26 cellular contexts compared by ENCODE assay signal in genomic region chr5:134913254-134913653, GRCh38. TPM values are rescaled to one million over a fixed set of nuclear protein-coding genes. Genes with fewer than 3 reads are reported as not detected.
DNase-seq lines count a peak whose midpoint lies in the region; ATAC-seq and TF ChIP-seq lines count a peak whose summit lies in the region.
"Had no signal": no experiment of that assay in that cellular context is flagged by ENCODE, and none has a peak within 500 bp of the region (broad histone marks: within the 10 kb centered on the region; RNA-seq: fewer than 3 reads in every experiment).

No MANE protein-coding gene starts in this region.

- POLR2A ChIA-PET in HEK293T (lab: Yijun Ruan, JAX): interaction anchor here (0.7 kb wide), 1 partner anchor 8 kb away, joined by 3 read pairs; the partner anchor contains the start of gene PCBD2

- H3K9me3 ChIP-seq in left ventricle myocardium inferior (replicated peaks): no peaks in the 10 kb centered on the region
- no peaks in the 10 kb centered on the region for H3K9me3 ChIP-seq in heart right ventricle
- H3K9me3 ChIP-seq in right atrium auricular region: no peaks in the 10 kb centered on the region
- H3K9me3 ChIP-seq in testis: no peaks in the 10 kb centered on the region
- H3K9me3 ChIP-seq: BE2C, BLaER1 had no signal

- ATAC-seq in Right ventricle myocardium superior (ENCODE audit: poor library complexity): peak; percentile 49
- ATAC-seq in heart right ventricle: peak in 5 of 8 donors; percentile 27 to 83 (median 36)
- ATAC-seq in left ventricle myocardium superior: peak; percentile 70
- ATAC-seq: GM12878 had no signal

- no peaks in the 10 kb centered on the region for H3K27me3 ChIP-seq in left ventricle myocardium inferior (ENCODE audit: low read depth)
- no peaks in the 10 kb centered on the region for H3K27me3 ChIP-seq in heart right ventricle
- H3K27me3 ChIP-seq in right atrium auricular region: no peaks in the 10 kb centered on the region
- no peaks in the 10 kb centered on the region for H3K27me3 ChIP-seq in testis
- H3K27me3 ChIP-seq: BE2C, BLaER1 had no signal

- TF ChIP-seq POLR2A in testis (IDR thresholded peaks at IDR 0.05): no peak

- no peak overlapping the region for H3K4me3 ChIP-seq in left ventricle myocardium inferior
- H3K4me3 ChIP-seq in heart right ventricle: no peak overlapping the region
- no peak overlapping the region for H3K4me3 ChIP-seq in right atrium auricular region
- H3K4me3 ChIP-seq in testis: no peak overlapping the region
- H3K4me3 ChIP-seq: BLaER1, GM12878 had no signal

- H3K27ac ChIP-seq in left ventricle myocardium inferior (replicated peaks) (no peak overlapping the region), heart right ventricle (no peak overlapping the region), right atrium auricular region (no peak overlapping the region), testis (no peak overlapping the region), substantia nigra (ENCODE audit: low read depth, low read length, poor library complexity, severe bottlenecking) (no peak overlapping the region)
- H3K27ac ChIP-seq: BLaER1 had no signal

- CTCF ChIA-PET in HEK293T (lab: Yijun Ruan, JAX): interaction anchor here (1.2 kb wide), 1 partner anchor 9 kb away, joined by 3 read pairs; the partner anchor contains the start of gene PCBD2

- H3K4me1 ChIP-seq in left ventricle myocardium inferior (peaks cover 14% of the 10 kb centered on the region), heart right ventricle (peaks cover 0 to 5% (median 0%) of the 10 kb centered on the region in 9 donors), right atrium auricular region (no peaks in the 10 kb centered on the region), testis (peaks cover 7% of the 10 kb centered on the region)
- H3K4me1 ChIP-seq: BE2C, BLaER1 had no signal

- H3K36me3 ChIP-seq in left ventricle myocardium inferior (peaks cover 52% of the 10 kb centered on the region), heart right ventricle (peaks cover 0 to 85% (median 17%) of the 10 kb centered on the region in 9 donors), right atrium auricular region (peaks cover 17% of the 10 kb centered on the region), testis (ENCODE audit: low read depth, missing control alignments) (no peaks in the 10 kb centered on the region)

- 71 to 84% methylated on average over 3 of the region's 3 CpGs for WGBS in heart right ventricle, 2 donors
- 35 to 41% methylated on average over 3 of the region's 3 CpGs for WGBS in testis, 2 donors

- no peak for DNase-seq in Right ventricle myocardium superior
- no peak for DNase-seq in left ventricle myocardium inferior
- no peak for DNase-seq in heart right ventricle
- DNase-seq in right atrium auricular region (ENCODE audit: low spot score): no peak
- no peak for DNase-seq in left ventricle myocardium superior
- DNase-seq in testis: peak; percentile 38
- no peak for DNase-seq in substantia nigra (lab: John Stamatoyannopoulos, UW)
- DNase-seq in HEK293T (ENCODE audit: extremely low spot score): no peak
- DNase-seq: 8988T; ACHN; BE2C; C1 segment of cervical spinal cord; CD4-positive, alpha-beta memory T cell; CD4-positive, CD25-positive, alpha-beta regulatory T cell; CD8-positive, alpha-beta memory T cell; COR-L47; DMS 273 treated with DMSO at 0.1 percent for 48 hours; DMS153; DMS53; DMS79; DND-41; EL; GDM1 had no signal

- TF ChIP-seq CTCF in left ventricle myocardium inferior (IDR thresholded peaks at IDR 0.05; ENCODE audit: borderline replicate concordance) (no peak), heart right ventricle (IDR thresholded peaks at IDR 0.05) (no peak), right atrium auricular region (IDR thresholded peaks at IDR 0.05) (no peak), testis (IDR thresholded peaks at IDR 0.05) (no peak)

- intact Hi-C loops in Right ventricle myocardium superior (cut with DNase I) (loop anchor here (10.0 kb wide), 1 partner anchor 282 kb away; no protein-coding TSS in a partner anchor), left ventricle myocardium inferior (cut with micrococcal nuclease) (no loop called here), heart right ventricle (cut with DNase I) (loop anchor here in 2 of 10 donors (5.0 to 10.0 kb wide), 2 partner anchors 279 to 282 kb away; no protein-coding TSS in a partner anchor), left ventricle myocardium superior (cut with micrococcal nuclease) (no loop called here), testis (cut with DNase I; ENCODE audit: low total_unique reads) (no loop called here)

TF ChIP-seq in HEK293T, 16 proteins besides CTCF, POLR2A, EP300 and RAD21:
- TF ChIP-seq HDGF (IDR thresholded peaks at IDR 0.05; ENCODE audit: borderline replicate concordance) (no peak), NFRKB (IDR thresholded peaks at IDR 0.05) (no peak), SP1 (IDR thresholded peaks at IDR 0.05) (no peak), SUZ12 (IDR thresholded peaks at IDR 0.05) (no peak), L3MBTL2 (conservative IDR thresholded peaks at IDR 0.05) (no peak), CTBP1 (IDR thresholded peaks at IDR 0.05; ENCODE audit: borderline replicate concordance) (no peak), ARNT (IDR thresholded peaks at IDR 0.05) (no peak), LEF1 (IDR thresholded peaks at IDR 0.05; ENCODE audit: borderline replicate concordance) (no peak), FOXK2 (IDR thresholded peaks at IDR 0.05) (no peak)
- TF ChIP-seq, protein P1, sequence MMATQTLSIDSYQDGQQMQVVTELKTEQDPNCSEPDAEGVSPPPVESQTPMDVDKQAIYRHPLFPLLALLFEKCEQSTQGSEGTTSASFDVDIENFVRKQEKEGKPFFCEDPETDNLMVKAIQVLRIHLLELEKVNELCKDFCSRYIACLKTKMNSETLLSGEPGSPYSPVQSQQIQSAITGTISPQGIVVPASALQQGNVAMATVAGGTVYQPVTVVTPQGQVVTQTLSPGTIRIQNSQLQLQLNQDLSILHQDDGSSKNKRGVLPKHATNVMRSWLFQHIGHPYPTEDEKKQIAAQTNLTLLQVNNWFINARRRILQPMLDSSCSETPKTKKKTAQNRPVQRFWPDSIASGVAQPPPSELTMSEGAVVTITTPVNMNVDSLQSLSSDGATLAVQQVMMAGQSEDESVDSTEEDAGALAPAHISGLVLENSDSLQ (IDR thresholded peaks at IDR 0.05): no peak

RNA-seq across cellular contexts. Expression of gene PCBD2, which starts 8.3 kb away (rescaled TPM):
- total RNA-seq in Right ventricle myocardium superior (28.9 TPM), left ventricle myocardium inferior (26.3 TPM), heart right ventricle (10 to 100 TPM; 15.9 to 36.4 (median 26.8) TPM), right atrium auricular region (10 to 100 TPM; 10.9 to 19.1 TPM), left ventricle myocardium superior (25.1 TPM), testis (10 to 100 TPM; 13.4 to 17.6 TPM)
- polyA plus RNA-seq in heart right ventricle (1 to 10 TPM; 6.9 to 7.8 TPM), testis (ENCODE audit: insufficient read depth, low read depth, low replicate concordance) (5.9 TPM)

RNA-seq across cellular contexts. Expression of gene TXNDC15, which starts 39.1 kb away (rescaled TPM):
- total RNA-seq in Right ventricle myocardium superior (54.2 TPM), left ventricle myocardium inferior (49.5 TPM), heart right ventricle (10 to 100 TPM; 37.5 to 72.0 (median 51.1) TPM), right atrium auricular region (10 to 100 TPM; 65.6 to 98.1 TPM), left ventricle myocardium superior (46.5 TPM), testis (10 to 100 TPM; 47.8 to 68.1 TPM)
- polyA plus RNA-seq in heart right ventricle (10 to 100 TPM; 62.8 to 72.7 TPM), testis (ENCODE audit: insufficient read depth, low read depth, low replicate concordance) (64.2 TPM)

RNA-seq across cellular contexts. Expression of gene CATSPER3, which starts 54.5 kb away (rescaled TPM):
- total RNA-seq in Right ventricle myocardium superior (0.32 TPM), left ventricle myocardium inferior (0.49 TPM), heart right ventricle (under 1 TPM; 0.37 to 0.82 (median 0.62) TPM), right atrium auricular region (under 1 TPM; 0.39 to 0.44 TPM), left ventricle myocardium superior (0.74 TPM), testis (10 to 100 TPM; 11.8 to 21.7 TPM)
- polyA plus RNA-seq in heart right ventricle (1 to 10 TPM; 1.0 to 1.1 TPM), testis (ENCODE audit: insufficient read depth, low read depth, low replicate concordance) (56.6 TPM)
- total RNA-seq: G401 had no signal
